Comparison of ENCODE assay signal across 19 cellular contexts in the genomic region with DNA sequence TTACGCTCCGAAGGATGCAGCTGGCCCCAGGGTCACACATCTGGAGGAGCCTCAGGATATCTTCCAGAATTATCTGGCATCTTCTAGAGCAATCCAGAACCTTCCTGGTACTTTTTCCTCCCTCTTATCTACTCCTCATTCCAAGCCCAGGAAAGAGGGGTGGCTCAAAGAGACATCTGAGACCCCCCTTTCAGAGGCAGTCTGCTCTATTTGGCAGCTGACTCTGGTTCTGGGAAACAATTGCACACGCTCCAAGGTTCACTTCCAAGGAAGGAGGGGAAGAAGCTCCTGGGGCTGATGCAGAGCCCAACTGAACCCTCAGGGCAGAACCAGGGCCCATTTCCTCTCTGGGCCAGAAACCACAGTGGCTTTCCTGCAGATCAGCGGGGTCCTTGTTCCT. TPM values are rescaled to one million over a fixed set of nuclear protein-coding genes. Genes with fewer than 3 reads are reported as not detected.
DNase-seq lines count a peak whose midpoint lies in the region; ATAC-seq and TF ChIP-seq lines count a peak whose summit lies in the region.
"Had no signal": no experiment of that assay in that cellular context is flagged by ENCODE, and none has a peak within 500 bp of the region (broad histone marks: within the 10 kb centered on the region; RNA-seq: fewer than 3 reads in every experiment).

No MANE protein-coding gene starts in this region.

- TF ChIP-seq CTCF in brain (conservative IDR thresholded peaks at IDR 0.05) (no peak), glutamatergic neuron (IDR thresholded peaks at IDR 0.05; ENCODE audit: partially characterized antibody, unreplicated experiment) (no peak), colonic mucosa (IDR thresholded peaks at IDR 0.05) (no peak), Caco-2 (IDR thresholded peaks at IDR 0.05; ENCODE audit: insufficient read depth in 1 of 2, low read depth in 1 of 2, low read length in 1 of 2, severe bottlenecking in 1 of 2, unreplicated experiment in 1 of 2) (no peak)

- peak overlapping the region; percentile 43 to 93 (median 66) for H3K27ac Mint-ChIP-seq in brain
- no peak overlapping the region for H3K27ac Mint-ChIP-seq in glutamatergic neuron (ENCODE audit: unreplicated experiment)
- no peak overlapping the region for H3K27ac Mint-ChIP-seq in Caco-2 (ENCODE audit: unreplicated experiment)
- H3K27ac Mint-ChIP-seq: CD14-positive monocyte; CD4-positive, alpha-beta T cell had no signal

- ATAC-seq in HG02763 (IDR thresholded peaks at IDR 0.05; ENCODE audit: unreplicated experiment) = no peak
- ATAC-seq in HG02970 (IDR thresholded peaks at IDR 0.05; ENCODE audit: low FRiP score, unreplicated experiment) = no peak

- peaks cover 0 to 13% (median 0%) of the 10 kb centered on the region in 5 experiments for H3K9me3 Mint-ChIP-seq in brain
- peaks cover 6% of the 10 kb centered on the region for H3K9me3 Mint-ChIP-seq in glutamatergic neuron (ENCODE audit: unreplicated experiment)
- no peaks in the 10 kb centered on the region for H3K9me3 Mint-ChIP-seq in Caco-2 (ENCODE audit: unreplicated experiment)
- H3K9me3 Mint-ChIP-seq: CD4-positive, alpha-beta T cell had no signal

- no peaks in the 10 kb centered on the region for H3K4me1 ChIP-seq in colonic mucosa
- no peaks in the 10 kb centered on the region for H3K4me1 ChIP-seq in Caco-2

- H3K4me1 Mint-ChIP-seq in brain = peaks cover 95% of the 10 kb centered on the region
- peaks cover 65% of the 10 kb centered on the region for H3K4me1 Mint-ChIP-seq in glutamatergic neuron (ENCODE audit: low read depth, unreplicated experiment)
- no peaks in the 10 kb centered on the region for H3K4me1 Mint-ChIP-seq in Caco-2 (ENCODE audit: low read depth, unreplicated experiment)
- H3K4me1 Mint-ChIP-seq: CD14-positive monocyte; CD8-positive, alpha-beta memory T cell had no signal

- BruUV-seq in Caco-2 (replicated peaks; lab: Mats Ljungman, UMichigan) = no TSS peak

- DNase-seq in G401 (ENCODE audit: low spot score) (peak; percentile 61), glutamatergic neuron (no peak), colonic mucosa (no peak), Caco-2 (no peak)
- DNase-seq: Calu3; CD4-positive, alpha-beta T cell; CD8-positive, alpha-beta memory T cell; DMS53; DMS79 treated with DMSO at 0.1 percent for 48 hours; GM23248; H7; HCEC 1CT had no signal

- POLR2A ChIA-PET in Caco-2 (lab: Charles Lee) = no interaction called here

- no peaks in the 10 kb centered on the region for H3K9me3 ChIP-seq in colonic mucosa
- H3K9me3 ChIP-seq in Caco-2 = no peaks in the 10 kb centered on the region

- H3K27me3 Mint-ChIP-seq in brain = peaks cover 16% of the 10 kb centered on the region
- peaks cover 14% of the 10 kb centered on the region for H3K27me3 Mint-ChIP-seq in glutamatergic neuron (ENCODE audit: unreplicated experiment)
- H3K27me3 Mint-ChIP-seq in Caco-2 (ENCODE audit: insufficient read depth, unreplicated experiment) = peaks cover 6% of the 10 kb centered on the region

- H3K27me3 ChIP-seq in colonic mucosa (peaks cover 8% of the 10 kb centered on the region), Caco-2 (replicated peaks; ENCODE audit: control insufficient read depth, insufficient read depth, low read length) (no peaks in the 10 kb centered on the region; the same call in 1 of the 2 replicates)

- H3K36me3 ChIP-seq in colonic mucosa (no peaks in the 10 kb centered on the region), Caco-2 (ENCODE audit: control insufficient read depth, insufficient read depth, low read length) (no peaks in the 10 kb centered on the region)

- CTCF ChIA-PET in Caco-2 (lab: Charles Lee) = no interaction called here

- H3K4me3 Mint-ChIP-seq in brain (peak overlapping the region in 2 of 5 experiments; percentile 4 to 16), glutamatergic neuron (ENCODE audit: unreplicated experiment) (peak overlapping the region; percentile 57), Caco-2 (ENCODE audit: unreplicated experiment) (no peak overlapping the region)
- H3K4me3 Mint-ChIP-seq: CD14-positive monocyte; CD4-positive, alpha-beta T cell; CD8-positive, alpha-beta memory T cell had no signal

- in situ Hi-C loops in G401 (cut with HindIII; ENCODE audit: low sequenced_read_pairs) = no loop called here

- no peak overlapping the region for H3K27ac ChIP-seq in colonic mucosa
- H3K27ac ChIP-seq: GM23248 had no signal

- H3K9ac ChIP-seq in colonic mucosa (ENCODE audit: low read depth in 2 of 2, low read length in 2 of 2) = no peak overlapping the region
- H3K9ac ChIP-seq: GM23248 had no signal

- H3K4me3 ChIP-seq in colonic mucosa = no peak overlapping the region
- no peak overlapping the region for H3K4me3 ChIP-seq in Caco-2 (ENCODE audit: low read depth, low read length)
- H3K4me3 ChIP-seq: GM23248 had no signal

- H3K36me3 Mint-ChIP-seq in brain (no peaks in the 10 kb centered on the region), glutamatergic neuron (ENCODE audit: unreplicated experiment) (no peaks in the 10 kb centered on the region), Caco-2 (ENCODE audit: insufficient read depth, unreplicated experiment) (no peaks in the 10 kb centered on the region)
- H3K36me3 Mint-ChIP-seq: CD14-positive monocyte; CD8-positive, alpha-beta memory T cell had no signal

- intact Hi-C loops in colonic mucosa (cut with DNase I) (no loop called here), Caco-2 (cut with micrococcal nuclease; ENCODE audit: unreplicated experiment) (no loop called here)

RNA-seq across cellular contexts. Expression of gene RBFOX3, which starts 14.9 kb away (rescaled TPM):
- total RNA-seq in G401 (2014; rRNA removed; shearing (Covaris generic)) = not detected in 2 replicates
- 32.9 TPM for polyA plus RNA-seq in brain (ENCODE audit: insufficient read depth, low read depth, low replicate concordance)
- total RNA-seq in glutamatergic neuron (ENCODE audit: unreplicated experiment) (110 TPM), colonic mucosa (1 to 10 TPM in 1 of 2 donors, not detected in 1; 6.9 TPM), Caco-2 (2022) (1.1 and 2.0 TPM in 2 replicates)
- total RNA-seq: A172; A673; Calu3; CD4-positive, alpha-beta T cell; CD8-positive, alpha-beta memory T cell; Daoy; GM23248 had no signal
- polyA plus RNA-seq: CD14-positive monocyte; CD8-positive, alpha-beta memory T cell; GM23248 had no signal

Comparison
In these comparisons a context has a peak if more than half of its experiments do, and no peak if none do; other contexts are left out.
1. H3K27ac Mint-ChIP-seq: peak in brain (5 of 5); none in glutamatergic neuron (single experiment) and Caco-2 (single experiment).
2. RNA of gene RBFOX3, which starts 14.9 kb away (total RNA-seq): 110 TPM in glutamatergic neuron (single experiment); 6.9 TPM in colonic mucosa, 1.1 to 2.0 TPM in Caco-2 and not detected in G401; every median in the first group is over 10 times any median in the second.